Comparison of ENCODE assay signal across 8 cellular contexts in genomic region chr14:91303091-91303923, GRCh38.
A peak's percentile ranks its signal among the peaks of the same experiment; 100 is the strongest.
DNase-seq lines count a peak whose midpoint lies in the region; ATAC-seq lines count a peak whose summit lies in the region.

No MANE protein-coding gene starts in this region.

- H3K9me3 ChIP-seq in iPS-15b (ENCODE audit: control insufficient read depth, insufficient read depth, low read length) = no peaks in the 10 kb centered on the region

- peak; percentile 79 for ATAC-seq in stimulated activated naive CD8-positive, alpha-beta T cell treated with anti-CD3 and anti-CD28 coated beads, Interleukin-15, amount 100 ng/mL, for 72 hours
- ATAC-seq in GM21737 (IDR thresholded peaks at IDR 0.05; ENCODE audit: unreplicated experiment) = no peak
- ATAC-seq in HG02938 (IDR thresholded peaks at IDR 0.05; ENCODE audit: unreplicated experiment) = no peak

- peaks cover 81% of the 10 kb centered on the region for H3K4me1 Mint-ChIP-seq in stimulated activated naive CD8-positive, alpha-beta T cell treated with anti-CD3 and anti-CD28 coated beads, Interleukin-15, amount 100 ng/mL, for 72 hours

- no peak overlapping the region for H3K9ac ChIP-seq in iPS-15b (ENCODE audit: low read depth, low read length)

- H3K27me3 Mint-ChIP-seq in stimulated activated naive CD8-positive, alpha-beta T cell treated with anti-CD3 and anti-CD28 coated beads, Interleukin-15, amount 100 ng/mL, for 72 hours = no peaks in the 10 kb centered on the region

- no peaks in the 10 kb centered on the region for H3K27me3 ChIP-seq in iPS-15b (ENCODE audit: control insufficient read depth, insufficient read depth, low read length)

- peak overlapping the region; percentile 63 to 73 for H3K4me3 Mint-ChIP-seq in stimulated activated naive CD8-positive, alpha-beta T cell treated with anti-CD3 and anti-CD28 coated beads, Interleukin-15, amount 100 ng/mL, for 72 hours

- peak overlapping the region; percentile 51 for H3K4me3 ChIP-seq in iPS-15b (ENCODE audit: low read depth, low read length)

- peaks cover 18% of the 10 kb centered on the region for H3K4me1 ChIP-seq in iPS-15b (ENCODE audit: control insufficient read depth, insufficient read depth, low read length)

- H3K36me3 ChIP-seq in iPS-15b (ENCODE audit: control insufficient read depth, insufficient read depth, low read length) = peaks cover 18% of the 10 kb centered on the region

- peak overlapping the region; percentile 91 to 94 for H3K27ac Mint-ChIP-seq in stimulated activated naive CD8-positive, alpha-beta T cell treated with anti-CD3 and anti-CD28 coated beads, Interleukin-15, amount 100 ng/mL, for 72 hours

- H3K9me3 Mint-ChIP-seq in stimulated activated naive CD8-positive, alpha-beta T cell treated with anti-CD3 and anti-CD28 coated beads, Interleukin-15, amount 100 ng/mL, for 72 hours = no peaks in the 10 kb centered on the region

- DNase-seq in activated CD4-positive, alpha-beta T cell treated with anti-CD3 and anti-CD28 coated beads for 24 hours (ENCODE audit: low read depth in 2 of 2) = peak; percentile 53 to 79
- DNase-seq in activated CD4-positive, alpha-beta T cell treated with anti-CD3 and anti-CD28 coated beads for 1 hour = no peak
- DNase-seq in Kasumi-1 (lab: John Stamatoyannopoulos, UW) = peak; percentile 61 to 62
- peak; percentile 84 for DNase-seq in activated T-cell treated with anti-CD3 and anti-CD28 coated beads for 48 hours (ENCODE audit: low read depth)
- DNase-seq in stimulated activated naive CD8-positive, alpha-beta T cell treated with anti-CD3 and anti-CD28 coated beads, Interleukin-15, amount 100 ng/mL, for 72 hours = peak; percentile 70 to 71
